18 cellular contexts compared by ENCODE assay signal in genomic region chr13:21106089-21106488, GRCh38. TPM values are rescaled to one million over a fixed set of nuclear protein-coding genes. Genes with fewer than 3 reads are reported as not detected.
DNase-seq lines count a peak whose midpoint lies in the region; ATAC-seq and TF ChIP-seq lines count a peak whose summit lies in the region.
"Had no signal": no experiment of that assay in that cellular context is flagged by ENCODE, and none has a peak within 500 bp of the region (broad histone marks: within the 10 kb centered on the region; RNA-seq: fewer than 3 reads in every experiment).

No MANE protein-coding gene starts in this region.

- peak overlapping the region; percentile 62 for H3K27ac ChIP-seq in ACC112 (ENCODE audit: low read depth, low read length)
- H3K27ac ChIP-seq: ascending aorta had no signal

- no peak for TF ChIP-seq CTCF in HFF-Myc (IDR thresholded peaks at IDR 0.05; ENCODE audit: low read depth, low read length, missing control alignments)
- TF ChIP-seq CTCF in Caco-2 (IDR thresholded peaks at IDR 0.05; ENCODE audit: insufficient read depth in 1 of 2, low read depth in 1 of 2, low read length in 1 of 2, severe bottlenecking in 1 of 2, unreplicated experiment in 1 of 2) = no peak

- no peak overlapping the region for H3K4me3 Mint-ChIP-seq in Caco-2 (ENCODE audit: unreplicated experiment)
- H3K4me3 Mint-ChIP-seq: activated CD4-positive, alpha-beta T cell treated with anti-CD3 and anti-CD28 coated beads, Interleukin-2, amount 10 ng/mL, durations not matched to agents 24 days and 14 days; activated T-helper 1 cell treated with anti-CD3 and anti-CD28 coated beads, Interleukin-12 subunit alpha, Interleukin-12 subunit beta, Interleukin-2, Interleukin-4 antibody, amounts not matched to agents 30 ng/mL and 10 ng/mL and 1 ng/mL, durations not matched to agents 14 hours and 24 hours and 36 hours; B cell; mesothelial cell of epicardium; stimulated activated memory B cell treated with anti-CD40 and anti-IgM and Interleukin-4, amounts not matched to agents 10 μg/mL and 1 μg/mL and 100 μg/mL, for 72 hours; T-helper 2 cell treated with Interferon-gamma antibody and Interleukin-4, amounts not matched to agents 5 μg/mL and 100 μg/mL, for 36 hours had no signal

- intact Hi-C loops in Caco-2 (cut with micrococcal nuclease; ENCODE audit: unreplicated experiment) = no loop called here

- H3K9me3 ChIP-seq in Caco-2 = 0 out of 2 replicates have a peak, but pooled peaks cover 4% of the 10 kb centered on the region
- H3K9me3 ChIP-seq: ascending aorta had no signal

- H3K27me3 ChIP-seq in ACC112 (ENCODE audit: insufficient read depth, low read length) (no peaks in the 10 kb centered on the region), Caco-2 (replicated peaks; ENCODE audit: control insufficient read depth, insufficient read depth, low read length) (no peaks in the 10 kb centered on the region)
- H3K27me3 ChIP-seq: ascending aorta had no signal

- CTCF ChIA-PET in Caco-2 (lab: Charles Lee) = no interaction called here

- no peaks in the 10 kb centered on the region for H3K36me3 Mint-ChIP-seq in Caco-2 (ENCODE audit: insufficient read depth, unreplicated experiment)
- H3K36me3 Mint-ChIP-seq: mesothelial cell of epicardium; stimulated activated memory B cell treated with anti-CD40 and anti-IgM and Interleukin-4, amounts not matched to agents 10 μg/mL and 1 μg/mL and 100 μg/mL, for 72 hours had no signal

- BruUV-seq in Caco-2 (replicated peaks; lab: Mats Ljungman, UMichigan) = no TSS peak

- ATAC-seq in HG03521 (IDR thresholded peaks at IDR 0.05; ENCODE audit: unreplicated experiment) = no peak
- ATAC-seq in HG03025 (IDR thresholded peaks at IDR 0.05; ENCODE audit: low FRiP score, unreplicated experiment) = no peak
- ATAC-seq: stimulated activated memory B cell treated with anti-CD40 and anti-IgM and Interleukin-4, amounts not matched to agents 10 μg/mL and 1 μg/mL and 100 μg/mL, for 72 hours had no signal

- no peaks in the 10 kb centered on the region for H3K4me1 Mint-ChIP-seq in Caco-2 (ENCODE audit: low read depth, unreplicated experiment)
- H3K4me1 Mint-ChIP-seq: activated CD4-positive, alpha-beta T cell treated with anti-CD3 and anti-CD28 coated beads, Interleukin-2, amount 10 ng/mL, durations not matched to agents 24 days and 14 days; B cell; mesothelial cell of epicardium; stimulated activated memory B cell treated with anti-CD40 and anti-IgM and Interleukin-4, amounts not matched to agents 10 μg/mL and 1 μg/mL and 100 μg/mL, for 72 hours had no signal

- no peaks in the 10 kb centered on the region for H3K9me3 Mint-ChIP-seq in Caco-2 (ENCODE audit: unreplicated experiment)
- H3K9me3 Mint-ChIP-seq: activated CD4-positive, alpha-beta T cell treated with anti-CD3 and anti-CD28 coated beads, Interleukin-2, amount 10 ng/mL, durations not matched to agents 24 days and 14 days; activated T-helper 1 cell treated with anti-CD3 and anti-CD28 coated beads, Interleukin-12 subunit alpha, Interleukin-12 subunit beta, Interleukin-2, Interleukin-4 antibody, amounts not matched to agents 30 ng/mL and 10 ng/mL and 1 ng/mL, durations not matched to agents 14 hours and 24 hours and 36 hours; mesothelial cell of epicardium; stimulated activated memory B cell treated with anti-CD40 and anti-IgM and Interleukin-4, amounts not matched to agents 10 μg/mL and 1 μg/mL and 100 μg/mL, for 72 hours; T-helper 2 cell treated with Interferon-gamma antibody and Interleukin-4, amounts not matched to agents 5 μg/mL and 100 μg/mL, for 36 hours had no signal

- H3K27ac Mint-ChIP-seq in Caco-2 (ENCODE audit: unreplicated experiment) = no peak overlapping the region
- H3K27ac Mint-ChIP-seq: activated CD4-positive, alpha-beta T cell treated with anti-CD3 and anti-CD28 coated beads, Interleukin-2, amount 10 ng/mL, durations not matched to agents 24 days and 14 days; activated T-helper 1 cell treated with anti-CD3 and anti-CD28 coated beads, Interleukin-12 subunit alpha, Interleukin-12 subunit beta, Interleukin-2, Interleukin-4 antibody, amounts not matched to agents 30 ng/mL and 10 ng/mL and 1 ng/mL, durations not matched to agents 14 hours and 24 hours and 36 hours; B cell; mesothelial cell of epicardium; stimulated activated memory B cell treated with anti-CD40 and anti-IgM and Interleukin-4, amounts not matched to agents 10 μg/mL and 1 μg/mL and 100 μg/mL, for 72 hours; T-helper 2 cell treated with Interferon-gamma antibody and Interleukin-4, amounts not matched to agents 5 μg/mL and 100 μg/mL, for 36 hours had no signal

- H3K4me1 ChIP-seq in ACC112 (ENCODE audit: control insufficient read depth, insufficient read depth, low read length, unreplicated experiment) (peaks cover 10% of the 10 kb centered on the region), Caco-2 (no peaks in the 10 kb centered on the region)
- H3K4me1 ChIP-seq: ascending aorta had no signal

- H3K27me3 Mint-ChIP-seq in Caco-2 (ENCODE audit: insufficient read depth, unreplicated experiment) = no peaks in the 10 kb centered on the region
- H3K27me3 Mint-ChIP-seq: activated CD4-positive, alpha-beta T cell treated with anti-CD3 and anti-CD28 coated beads, Interleukin-2, amount 10 ng/mL, durations not matched to agents 24 days and 14 days; stimulated activated memory B cell treated with anti-CD40 and anti-IgM and Interleukin-4, amounts not matched to agents 10 μg/mL and 1 μg/mL and 100 μg/mL, for 72 hours had no signal

- DNase-seq in HFF-Myc (ENCODE audit: extremely low read depth, low read depth) = peak; percentile 22
- DNase-seq in amniotic stem cell (lab: John Stamatoyannopoulos, UW) = peak; percentile 13
- peak; percentile 73 for DNase-seq in iris pigment epithelial cell (ENCODE audit: low read depth)
- DNase-seq in HuH-7 (ENCODE audit: low spot score) = no peak
- no peak for DNase-seq in Caco-2
- DNase-seq: activated CD4-positive, alpha-beta T cell treated with anti-CD3 and anti-CD28 coated beads, Interleukin-2, amount 10 ng/mL, durations not matched to agents 24 days and 14 days; DND-41; MV-4-11; stimulated activated CD4-positive, alpha-beta T cell treated with anti-CD3 and anti-CD28 coated beads, Interleukin-4, amount 100 ng/mL, for 24 hours had no signal

- POLR2A ChIA-PET in Caco-2 (lab: Charles Lee) = no interaction called here

- peak overlapping the region; percentile 20; the same call in 1 of the 2 replicates for H3K4me3 ChIP-seq in ACC112 (ENCODE audit: low read depth, low read length)
- H3K4me3 ChIP-seq in HFF-Myc (replicated peaks; ENCODE audit: low read depth, low read length) = no peak overlapping the region
- H3K4me3 ChIP-seq in Caco-2 (ENCODE audit: low read depth, low read length) = no peak overlapping the region
- H3K4me3 ChIP-seq: ascending aorta had no signal

- H3K36me3 ChIP-seq in ACC112 (ENCODE audit: insufficient read depth, low read length) (no peaks in the 10 kb centered on the region), Caco-2 (ENCODE audit: control insufficient read depth, insufficient read depth, low read length) (no peaks in the 10 kb centered on the region)
- H3K36me3 ChIP-seq: ascending aorta had no signal

- H2AFZ ChIP-seq in ACC112 (ENCODE audit: low read length, unreplicated experiment) = peak overlapping the region; percentile 80

- no peaks in the 10 kb centered on the region for H3K79me2 ChIP-seq in ACC112 (ENCODE audit: control insufficient read depth, insufficient read depth, low read length, unreplicated experiment)

RNA-seq across cellular contexts. Expression of gene SAP18, which starts 33.8 kb away (rescaled TPM):
- 395 and 441 TPM in 2 replicates for total RNA-seq in Caco-2 (2022)

RNA-seq across cellular contexts. Expression of gene LATS2, which starts 44.7 kb away (rescaled TPM):
- total RNA-seq in Caco-2 (2022) = 41.9 and 45.6 TPM in 2 replicates

Comparison
In these comparisons a context has a peak if more than half of its experiments do, and no peak if none do; other contexts are left out.
1. DNase-seq: peak in HFF-Myc (single experiment), amniotic stem cell (single experiment) and iris pigment epithelial cell (single experiment); none in HuH-7 (single experiment) and Caco-2 (0 of 2).